8 cellular contexts compared by ENCODE assay signal in the genomic region with DNA sequence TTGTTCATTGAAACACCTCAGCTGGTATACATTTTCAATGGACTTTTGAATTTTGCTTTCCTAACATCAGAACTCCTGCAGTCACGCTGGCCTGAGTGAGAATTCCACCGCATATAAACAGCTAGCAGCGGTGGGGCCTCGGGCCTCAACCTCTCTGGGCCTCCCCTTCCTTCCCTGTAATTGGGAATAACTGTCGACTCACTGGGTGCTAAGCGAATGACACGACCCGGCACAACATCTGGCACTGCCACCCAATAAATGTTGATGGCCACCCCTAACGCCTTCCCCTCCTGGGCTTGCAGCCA. TPM values are rescaled to one million over a fixed set of nuclear protein-coding genes. Genes with fewer than 3 reads are reported as not detected.
DNase-seq lines count a peak whose midpoint lies in the region; ATAC-seq and TF ChIP-seq lines count a peak whose summit lies in the region.

No MANE protein-coding gene starts in this region.

- in situ Hi-C loops in mammary epithelial cell (cut with MboI; ENCODE audit: low sequenced_read_pairs in 2 of 2) = no loop called here

- no peaks in the 10 kb centered on the region for H3K27me3 ChIP-seq in mammary epithelial cell (ENCODE audit: insufficient read depth, low read length)

- H2AFZ ChIP-seq in mammary epithelial cell (ENCODE audit: low read depth, low read length) = peak overlapping the region; percentile 95

- intact Hi-C loops in mammary epithelial cell (cut with micrococcal nuclease) = no loop called here

- DNase-seq in stimulated activated naive CD8-positive, alpha-beta T cell treated with anti-CD3 and anti-CD28 coated beads, Interleukin-15, Interleukin-2, amounts not matched to agents 100 U/mL and 50 U/mL, for 24 hours = no peak
- no peak for DNase-seq in mammary epithelial cell
- DNase-seq in memory B cell (ENCODE audit: low spot score in 2 of 2) = peak in 1 of 2 donors; percentile 18
- DNase-seq in NCI-H1417 (lab: John Stamatoyannopoulos, UW) = no peak
- no peak for DNase-seq in NCI-H2081 (lab: John Stamatoyannopoulos, UW)
- no peak for DNase-seq in stimulated activated CD4-positive, alpha-beta T cell treated with anti-CD3 and anti-CD28 coated beads, Interleukin-12 subunit alpha, Interleukin-12 subunit beta, amount 100 ng/mL, for 4 hours

- 1% methylated on average over 8 of the region's 9 CpGs for whole genome bisulfite sequencing in mammary epithelial cell (ENCODE audit: low coverage, missing lambda C conversion rate)

- no peaks in the 10 kb centered on the region for H3K9me3 Mint-ChIP-seq in stimulated activated naive CD8-positive, alpha-beta T cell treated with anti-CD3 and anti-CD28 coated beads, Interleukin-15, Interleukin-2, amounts not matched to agents 100 ng/mL and 50 ng/mL, for 24 hours
- no peaks in the 10 kb centered on the region for H3K9me3 Mint-ChIP-seq in memory B cell

- peak overlapping the region; percentile 98 for H3K27ac Mint-ChIP-seq in stimulated activated naive CD8-positive, alpha-beta T cell treated with anti-CD3 and anti-CD28 coated beads, Interleukin-15, Interleukin-2, amounts not matched to agents 100 ng/mL and 50 ng/mL, for 24 hours
- H3K27ac Mint-ChIP-seq in memory B cell = peak overlapping the region; percentile 93

- peaks cover 6% of the 10 kb centered on the region for H3K36me3 ChIP-seq in mammary epithelial cell (ENCODE audit: insufficient read depth, low read length)

- no peaks in the 10 kb centered on the region for H4K20me1 ChIP-seq in mammary epithelial cell (ENCODE audit: insufficient read depth, low read length)

- H3K79me2 ChIP-seq in mammary epithelial cell (ENCODE audit: insufficient read depth, low read length) = peaks cover 25% of the 10 kb centered on the region

- BruUV-seq in mammary epithelial cell (replicated peaks; lab: Mats Ljungman, UMichigan) = no TSS peak

- peaks cover 28% of the 10 kb centered on the region for H3K36me3 Mint-ChIP-seq in stimulated activated naive CD8-positive, alpha-beta T cell treated with anti-CD3 and anti-CD28 coated beads, Interleukin-15, Interleukin-2, amounts not matched to agents 100 ng/mL and 50 ng/mL, for 24 hours (ENCODE audit: low read depth)
- peaks cover 17% of the 10 kb centered on the region for H3K36me3 Mint-ChIP-seq in memory B cell

- peak overlapping the region; percentile 96 for H3K4me2 ChIP-seq in mammary epithelial cell (ENCODE audit: insufficient read depth, low read depth, low read length)

- ATAC-seq in stimulated activated naive CD8-positive, alpha-beta T cell treated with anti-CD3 and anti-CD28 coated beads, Interleukin-15, Interleukin-2, amounts not matched to agents 100 U/mL and 50 U/mL, for 24 hours = no peak
- peak; percentile 1 for ATAC-seq in memory B cell (ENCODE audit: low read depth)
- ATAC-seq in HG03159 (IDR thresholded peaks at IDR 0.05; ENCODE audit: unreplicated experiment) = no peak

- peak overlapping the region; percentile 82 for H3K9ac ChIP-seq in mammary epithelial cell (ENCODE audit: insufficient read depth, low read length)

- no peaks in the 10 kb centered on the region for H3K9me3 ChIP-seq in mammary epithelial cell (replicated peaks; ENCODE audit: insufficient read depth, low read length)

- no peaks in the 10 kb centered on the region for H3K27me3 Mint-ChIP-seq in stimulated activated naive CD8-positive, alpha-beta T cell treated with anti-CD3 and anti-CD28 coated beads, Interleukin-15, Interleukin-2, amounts not matched to agents 100 ng/mL and 50 ng/mL, for 24 hours
- no peaks in the 10 kb centered on the region for H3K27me3 Mint-ChIP-seq in memory B cell

- peak overlapping the region; percentile 76 for H3K27ac ChIP-seq in mammary epithelial cell (ENCODE audit: insufficient read depth, low read depth, low read length)

- H3K4me3 Mint-ChIP-seq in stimulated activated naive CD8-positive, alpha-beta T cell treated with anti-CD3 and anti-CD28 coated beads, Interleukin-15, Interleukin-2, amounts not matched to agents 100 ng/mL and 50 ng/mL, for 24 hours = peak overlapping the region; percentile 97
- H3K4me3 Mint-ChIP-seq in memory B cell = peak overlapping the region; percentile 96

- peak overlapping the region; percentile 76 to 87 (median 82) for H3K4me3 ChIP-seq in mammary epithelial cell (replicated peaks in 1 of 3; ENCODE audit: insufficient read depth in 1 of 3, low read depth in 2 of 3, low read length in 3 of 3)

- no peak for TF ChIP-seq CTCF in mammary epithelial cell (conservative IDR thresholded peaks at IDR 0.05 in 1 of 2, IDR thresholded peaks at IDR 0.05 in 1 of 2; ENCODE audit: extremely low read depth in 1 of 2, insufficient read depth in 1 of 2, low read depth in 1 of 2, low read length in 2 of 2)

- peaks cover 17% of the 10 kb centered on the region for H3K4me1 Mint-ChIP-seq in stimulated activated naive CD8-positive, alpha-beta T cell treated with anti-CD3 and anti-CD28 coated beads, Interleukin-15, Interleukin-2, amounts not matched to agents 100 ng/mL and 50 ng/mL, for 24 hours (ENCODE audit: low read depth)
- peaks cover 6% of the 10 kb centered on the region for H3K4me1 Mint-ChIP-seq in memory B cell

- CTCF ChIA-PET in mammary epithelial cell (lab: Charles Lee; ENCODE audit: low non-redundant PET) = no interaction called here

- dilution Hi-C loops in mammary epithelial cell (cut with HindIII; ENCODE audit: low sequenced_read_pairs) = no loop called here

- peaks cover 3% of the 10 kb centered on the region for H3K4me1 ChIP-seq in mammary epithelial cell (ENCODE audit: insufficient read depth, low read length)

RNA-seq across cellular contexts. Expression of a gene that starts 0.7 kb away (rescaled TPM):
- 10 to 100 TPM; 36.0 to 37.0 TPM for total RNA-seq in mammary epithelial cell
- polyA plus RNA-seq in mammary epithelial cell = 35.7 TPM
- polyA minus RNA-seq in mammary epithelial cell = 13.5 TPM

RNA-seq across cellular contexts. Expression of a gene that starts 19.5 kb away (rescaled TPM):
- total RNA-seq in mammary epithelial cell = 10 to 100 TPM; 10.6 to 14.2 TPM
- 5.1 TPM for polyA plus RNA-seq in mammary epithelial cell
- 3.2 TPM for polyA minus RNA-seq in mammary epithelial cell
